Comparison of ENCODE assay signal across 8 cellular contexts in genomic region chr9:95316274-95316673, GRCh38. TPM values are rescaled to one million over a fixed set of nuclear protein-coding genes. Genes with fewer than 3 reads are reported as not detected.
DNase-seq lines count a peak whose midpoint lies in the region; ATAC-seq, FAIRE-seq and TF ChIP-seq lines count a peak whose summit lies in the region.

No MANE protein-coding gene starts in this region.

- no peak for FAIRE-seq in bronchial epithelial cell (lab: Jason Lieb, UNC)
- FAIRE-seq in GM12892 (lab: Jason Lieb, UNC), result no peak

- H3K4me3 ChIP-seq in bronchial epithelial cell (ENCODE audit: low read depth, low read length), result peak overlapping the region; percentile 100

- intact Hi-C loops in CD14-positive monocyte (cut with micrococcal nuclease) (no loop called here), head of caudate nucleus (cut with DNase I) (loop anchor here (5.0 to 10.0 kb wide), 2 partner anchors 129 to 196 kb away; no protein-coding TSS in a partner anchor)

- peak overlapping the region; percentile 91 to 94 for H3K4me3 Mint-ChIP-seq in CD14-positive monocyte
- H3K4me3 Mint-ChIP-seq in naive thymus-derived CD8-positive, alpha-beta T cell, result peak overlapping the region; percentile 85 to 96 (median 91)

- no peaks in the 10 kb centered on the region for H3K27me3 ChIP-seq in bronchial epithelial cell (ENCODE audit: control insufficient read depth, insufficient read depth, low read length)

- peaks cover 0 to 2% (median 0%) of the 10 kb centered on the region in 7 donors for H3K9me3 Mint-ChIP-seq in CD14-positive monocyte
- H3K9me3 Mint-ChIP-seq in naive thymus-derived CD8-positive, alpha-beta T cell, result no peaks in the 10 kb centered on the region

- no peak for TF ChIP-seq CTCF in CD14-positive monocyte (IDR thresholded peaks at IDR 0.05)
- TF ChIP-seq CTCF in bronchial epithelial cell (IDR thresholded peaks at IDR 0.05; ENCODE audit: insufficient read depth, low read length, severe bottlenecking), result no peak

- H3K4me1 Mint-ChIP-seq in CD14-positive monocyte, result peaks cover 34% of the 10 kb centered on the region
- peaks cover 8 to 30% (median 23%) of the 10 kb centered on the region in 4 donors for H3K4me1 Mint-ChIP-seq in naive thymus-derived CD8-positive, alpha-beta T cell

- no peaks in the 10 kb centered on the region for H3K36me3 ChIP-seq in bronchial epithelial cell (ENCODE audit: control insufficient read depth, insufficient read depth, low read length)

- no peak for TF ChIP-seq POLR2A in GM12892 (IDR thresholded peaks at IDR 0.05; ENCODE audit: low read depth, low read length)

- no peak overlapping the region for H3K27ac Mint-ChIP-seq in CD14-positive monocyte
- peak overlapping the region in 9 of 10 donors; percentile 12 to 93 (median 75) for H3K27ac Mint-ChIP-seq in naive thymus-derived CD8-positive, alpha-beta T cell

- no peak for DNase-seq in CD14-positive monocyte (ENCODE audit: low spot score)
- DNase-seq in M059J (ENCODE audit: low read depth), result peak; percentile 7
- no peak for DNase-seq in bronchial epithelial cell (ENCODE audit: low read depth)
- no peak for DNase-seq in naive thymus-derived CD8-positive, alpha-beta T cell
- DNase-seq in GM12892 (ENCODE audit: insufficient read length), result no peak
- no peak for DNase-seq in head of caudate nucleus

- POLR2A ChIA-PET in naive thymus-derived CD8-positive, alpha-beta T cell (lab: Charles Lee), result no interaction called here

- H3K27me3 Mint-ChIP-seq in CD14-positive monocyte (ENCODE audit: low read depth in 3 of 3), result peaks cover 12 to 27% (median 20%) of the 10 kb centered on the region in 3 donors
- H3K27me3 Mint-ChIP-seq in naive thymus-derived CD8-positive, alpha-beta T cell, result peaks cover 0 to 17% (median 9%) of the 10 kb centered on the region in 5 donors

- no peak for ATAC-seq in naive thymus-derived CD8-positive, alpha-beta T cell
- no peak for ATAC-seq in HG02973 (IDR thresholded peaks at IDR 0.05; ENCODE audit: unreplicated experiment)
- no peak for ATAC-seq in HG02610 (IDR thresholded peaks at IDR 0.05; ENCODE audit: unreplicated experiment)

- peaks cover 0 to 1% of the 10 kb centered on the region in 2 donors for H3K36me3 Mint-ChIP-seq in CD14-positive monocyte
- no peaks in the 10 kb centered on the region for H3K36me3 Mint-ChIP-seq in naive thymus-derived CD8-positive, alpha-beta T cell

RNA-seq across cellular contexts. Expression of gene FANCC, which starts 1.2 kb away (rescaled TPM):
- polyA plus RNA-seq in CD14-positive monocyte, result 1 to 10 TPM; 1.2 to 2.2 TPM
- 16.5 and 20.5 TPM in 2 replicates for total RNA-seq in M059J (2014; rRNA removed; shearing (Covaris generic))
- total RNA-seq in bronchial epithelial cell, result 3.4 and 3.7 TPM in 2 replicates
- total RNA-seq in naive thymus-derived CD8-positive, alpha-beta T cell, result 1 to 10 TPM; 5.8 to 8.0 TPM
- polyA plus RNA-seq in naive thymus-derived CD8-positive, alpha-beta T cell, result 1 to 10 TPM; 3.3 to 5.9 (median 4.4) TPM
- 6.7 TPM for polyA plus RNA-seq in GM12892 (2012; ENCODE audit: missing spikeins)

Comparison
In these comparisons a context has a peak if more than half of its experiments do, and no peak if none do; other contexts are left out.
1. H3K27ac Mint-ChIP-seq: peak in naive thymus-derived CD8-positive, alpha-beta T cell (9 of 10); none in CD14-positive monocyte (0 of 7).